Comparison of ENCODE assay signal across 11 cellular contexts in the genomic region with DNA sequence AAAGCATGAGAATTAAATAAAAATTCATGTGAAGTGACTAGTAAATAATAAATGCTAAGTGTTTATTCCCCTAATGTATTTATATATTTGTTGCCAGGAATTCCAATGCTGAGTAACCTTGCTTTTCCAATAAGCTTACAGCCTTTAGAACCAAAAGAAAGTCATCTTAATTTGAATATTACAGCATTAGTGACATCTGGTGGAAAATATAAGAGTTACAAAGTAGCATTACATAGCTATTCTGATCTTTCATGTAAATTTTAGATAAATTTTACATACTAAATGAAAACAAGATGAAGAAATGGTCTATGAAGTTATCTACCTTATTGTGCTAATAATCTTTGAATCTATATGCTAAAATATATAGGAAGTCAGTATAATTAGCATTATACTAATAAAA. TPM values are rescaled to one million over a fixed set of nuclear protein-coding genes. Genes with fewer than 3 reads are reported as not detected.
DNase-seq lines count a peak whose midpoint lies in the region; ATAC-seq and TF ChIP-seq lines count a peak whose summit lies in the region.
"Had no signal": no experiment of that assay in that cellular context is flagged by ENCODE, and none has a peak within 500 bp of the region (broad histone marks: within the 10 kb centered on the region; RNA-seq: fewer than 3 reads in every experiment).

No MANE protein-coding gene starts in this region.

- DNase-seq in DMS 273 (lab: John Stamatoyannopoulos, UW; ENCODE audit: unreplicated experiment) = peak; percentile 11
- DNase-seq in DMS 273 treated with DMSO at 0.1 percent for 48 hours (lab: John Stamatoyannopoulos, UW) = no peak
- peak; percentile 53 to 54 for DNase-seq in cardiac fibroblast (ENCODE audit: low read depth in 2 of 2)
- peak; percentile 77 for DNase-seq in osteoblast (ENCODE audit: insufficient read length, low spot score, missing footprints)
- DNase-seq in KBM-7 = no peak
- DNase-seq in effector memory CD8-positive, alpha-beta T cell = no peak
- DNase-seq: stimulated activated naive CD4-positive, alpha-beta T cell treated with Interleukin-2 at 50 U/mL for 16 hours had no signal

- no peaks in the 10 kb centered on the region; the same call in 1 of the 2 replicates for H3F3A ChIP-seq in Loucy (ENCODE audit: low read depth)

- H4K20me1 ChIP-seq in Loucy (ENCODE audit: insufficient read depth, low read length, poor library complexity, severe bottlenecking) (peaks cover 28% of the 10 kb centered on the region), osteoblast (ENCODE audit: insufficient read depth, low read length) (no peaks in the 10 kb centered on the region)

- H3K9ac ChIP-seq in Loucy (ENCODE audit: low read depth, low read length, poor library complexity, severe bottlenecking) = no peak overlapping the region

- no peak overlapping the region for H3K27ac ChIP-seq in osteoblast (ENCODE audit: low read depth, low read length)
- H3K27ac ChIP-seq: 22Rv1, prostate gland had no signal

- H2AFZ ChIP-seq in Loucy (ENCODE audit: low read length) = no peak overlapping the region
- H2AFZ ChIP-seq in osteoblast (ENCODE audit: low read length) = no peak overlapping the region

- no peaks in the 10 kb centered on the region for H3K9me3 ChIP-seq in Loucy (ENCODE audit: insufficient read depth, low read depth, low read length)
- no peaks in the 10 kb centered on the region for H3K9me3 ChIP-seq in osteoblast (ENCODE audit: low read depth, low read length)
- H3K9me3 ChIP-seq: prostate gland had no signal

- peak overlapping the region; percentile 33 for H3K4me2 ChIP-seq in Loucy (ENCODE audit: low read depth, low read length, poor library complexity, severe bottlenecking)
- no peak overlapping the region for H3K4me2 ChIP-seq in osteoblast (ENCODE audit: insufficient read depth, low read length)

- peak overlapping the region in 1 of 2 donors; percentile 71 for H3K27ac Mint-ChIP-seq in effector memory CD8-positive, alpha-beta T cell

- no peaks in the 10 kb centered on the region for H3K4me1 Mint-ChIP-seq in effector memory CD8-positive, alpha-beta T cell (ENCODE audit: low read depth in 2 of 2)

- ATAC-seq in HG02623 (IDR thresholded peaks at IDR 0.05; ENCODE audit: unreplicated experiment) = no peak
- no peak for ATAC-seq in effector memory CD8-positive, alpha-beta T cell (replicated peaks)

- H3K27me3 Mint-ChIP-seq in effector memory CD8-positive, alpha-beta T cell = no peaks in the 10 kb centered on the region

- TF ChIP-seq CTCF in Loucy (conservative IDR thresholded peaks at IDR 0.05; ENCODE audit: low read length) (peak; percentile 54), cardiac fibroblast (IDR thresholded peaks at IDR 0.05; ENCODE audit: low read depth, low read length) (peak; percentile 19), osteoblast (IDR thresholded peaks at IDR 0.05; ENCODE audit: extremely low read depth, low read depth, low read length) (peak; percentile 48)

- H3K4me3 Mint-ChIP-seq in effector memory CD8-positive, alpha-beta T cell = no peak overlapping the region

- in situ Hi-C loops in KBM-7 (cut with MboI; ENCODE audit: low pct_unique_long_range_greater_than_20kb, low sequenced_read_pairs) = no loop called here

- H3K36me3 ChIP-seq in Loucy (ENCODE audit: insufficient read depth, low read length) (peaks cover 21% of the 10 kb centered on the region; the same call in 1 of the 2 replicates), osteoblast (ENCODE audit: insufficient read depth, low read length) (peaks cover 5% of the 10 kb centered on the region)
- H3K36me3 ChIP-seq: prostate gland had no signal

- H3K9me2 ChIP-seq in Loucy (replicated peaks; ENCODE audit: low read depth, low read length) = no peaks in the 10 kb centered on the region

- no peaks in the 10 kb centered on the region for H3K9me3 Mint-ChIP-seq in effector memory CD8-positive, alpha-beta T cell

- H3K79me2 ChIP-seq in Loucy (ENCODE audit: insufficient read depth, low read length) (peaks cover 38% of the 10 kb centered on the region), osteoblast (ENCODE audit: insufficient read depth, low read length) (no peaks in the 10 kb centered on the region)

- peaks cover 5% of the 10 kb centered on the region for H3K36me3 Mint-ChIP-seq in effector memory CD8-positive, alpha-beta T cell (ENCODE audit: insufficient read depth)

- H3K4me3 ChIP-seq in Loucy (ENCODE audit: low read length, poor library complexity, severe bottlenecking) = peak overlapping the region; percentile 4
- H3K4me3 ChIP-seq in cardiac fibroblast (replicated peaks in 1 of 2; ENCODE audit: low read depth in 2 of 2, low read length in 2 of 2) = no peak overlapping the region
- H3K4me3 ChIP-seq in osteoblast (ENCODE audit: insufficient read depth, low read length) = no peak overlapping the region
- H3K4me3 ChIP-seq: prostate gland had no signal

- H3K4me1 ChIP-seq in Loucy (ENCODE audit: insufficient read depth, low read length, poor library complexity, severe bottlenecking) (peaks cover 31% of the 10 kb centered on the region), osteoblast (ENCODE audit: insufficient read depth, low read length) (peaks cover 12% of the 10 kb centered on the region)
- H3K4me1 ChIP-seq: prostate gland had no signal

- H3K27me3 ChIP-seq in Loucy (ENCODE audit: insufficient read depth, low read length, poor library complexity, severe bottlenecking) (no peaks in the 10 kb centered on the region), osteoblast (ENCODE audit: insufficient read depth, low read length) (no peaks in the 10 kb centered on the region)

RNA-seq across cellular contexts. Expression of a gene that starts 10.4 kb away (rescaled TPM):
- 2.9 and 4.7 TPM in 2 replicates for total RNA-seq in osteoblast

Comparison
In these comparisons a context has a peak if more than half of its experiments do, and no peak if none do; other contexts are left out.
1. DNase-seq: peak in DMS 273 (single experiment), cardiac fibroblast (2 of 2) and osteoblast (single experiment); none in DMS 273 treated with DMSO at 0.1 percent for 48 hours (single experiment), KBM-7 (single experiment) and effector memory CD8-positive, alpha-beta T cell (0 of 3).
2. Peak in every context shown above with its lines, with median percentiles within 50 percentile points of each other: CTCF ChIP-seq.